ENCODE assay signal across 21 cellular contexts in genomic region chr3:42720126-42720525, GRCh38. TPM values are rescaled to one million over a fixed set of nuclear protein-coding genes. Genes with fewer than 3 reads are reported as not detected.
A peak's percentile ranks its signal among the peaks of the same experiment; 100 is the strongest.
DNase-seq lines count a peak whose midpoint lies in the region; ATAC-seq and TF ChIP-seq lines count a peak whose summit lies in the region.
"Had no signal": no experiment of that assay in that cellular context is flagged by ENCODE, and none has a peak within 500 bp of the region (broad histone marks: within the 10 kb centered on the region; RNA-seq: fewer than 3 reads in every experiment).

No MANE protein-coding gene starts in this region.

- TF ChIP-seq CTCF in left ventricle myocardium inferior (IDR thresholded peaks at IDR 0.05; ENCODE audit: borderline replicate concordance) (no peak), dorsolateral prefrontal cortex (IDR thresholded peaks at IDR 0.05 in 54 of 56, conservative IDR thresholded peaks at IDR 0.05 in 2 of 56; ENCODE audit: low read depth in 1 of 56, partially characterized antibody in 56 of 56) (no peak)

- H3K27ac ChIP-seq in left ventricle myocardium inferior (replicated peaks) (peak overlapping the region; percentile 67), dorsolateral prefrontal cortex (peak overlapping the region in 34 of 59 donors; percentile 38 to 100 (median 100))
- H3K27ac ChIP-seq: BLaER1 treated with 17β-estradiol and CSF1 and Interleukin-3, amounts not matched to agents 10 nM and 100 nM; KMS-11; Peyer's patch had no signal

- no peaks in the 10 kb centered on the region for H3K9me3 ChIP-seq in left ventricle myocardium inferior (replicated peaks)
- H3K9me3 ChIP-seq: BLaER1 treated with 17β-estradiol and CSF1 and Interleukin-3, amounts not matched to agents 10 nM and 100 nM; Peyer's patch had no signal

- H3K4me1 ChIP-seq in left ventricle myocardium inferior: peaks cover 24% of the 10 kb centered on the region
- H3K4me1 ChIP-seq: BLaER1 treated with 17β-estradiol and CSF1 and Interleukin-3, amounts not matched to agents 10 nM and 100 nM; Peyer's patch had no signal

- H3K4me3 ChIP-seq in left ventricle myocardium inferior (no peak overlapping the region), dorsolateral prefrontal cortex (no peak overlapping the region)
- H3K4me3 ChIP-seq: BLaER1 treated with 17β-estradiol and CSF1 and Interleukin-3, amounts not matched to agents 10 nM and 100 nM; Peyer's patch had no signal

- H3K36me3 ChIP-seq in left ventricle myocardium inferior: no peaks in the 10 kb centered on the region
- H3K36me3 ChIP-seq: BLaER1 treated with 17β-estradiol and CSF1 and Interleukin-3, amounts not matched to agents 10 nM and 100 nM; Peyer's patch had no signal

- H3K27me3 ChIP-seq in left ventricle myocardium inferior (ENCODE audit: low read depth) (no peaks in the 10 kb centered on the region), dorsolateral prefrontal cortex (no peaks in the 10 kb centered on the region)
- H3K27me3 ChIP-seq: BLaER1 treated with 17β-estradiol and CSF1 and Interleukin-3, amounts not matched to agents 10 nM and 100 nM; Peyer's patch had no signal

- DNase-seq in left ventricle myocardium inferior (no peak), cardiac septum (ENCODE audit: low spot score) (no peak), NOMO-1 (lab: John Stamatoyannopoulos, UW; ENCODE audit: unreplicated experiment in 2 of 2) (peak; percentile 62 to 80), dorsolateral prefrontal cortex (no peak), C1 segment of cervical spinal cord (lab: John Stamatoyannopoulos, UW) (no peak)
- DNase-seq in stimulated activated CD4-positive, alpha-beta T cell treated with anti-CD3 and anti-CD28 coated beads, Interleukin-1b, Interleukin-23, amount 100 ng/mL, for 48 hours: no peak
- DNase-seq: COR-L47, DMS153, GOT3, MM.1S, NCI-H1417 treated with DMSO at 0.1 percent for 48 hours, NCI-H2029, NCI-H2171, NCI-H446 treated with DMSO at 0.1 percent for 48 hours, Right ventricle myocardium superior had no signal

- intact Hi-C loops in left ventricle myocardium inferior (cut with micrococcal nuclease) (no loop called here), cardiac septum (cut with DNase I) (no loop called here), dorsolateral prefrontal cortex (cut with DNase I) (no loop called here)

- ATAC-seq in GM19467 (IDR thresholded peaks at IDR 0.05; ENCODE audit: unreplicated experiment) (no peak), HG02981 (IDR thresholded peaks at IDR 0.05; ENCODE audit: unreplicated experiment) (no peak)
- ATAC-seq: HepG2 had no signal

RNA-seq across cellular contexts. Expression of gene HHATL, which starts 17.5 kb away (rescaled TPM):
- total RNA-seq in left ventricle myocardium inferior: 552 TPM
- 505 TPM for total RNA-seq in cardiac septum
- 100 to 1,000 TPM in 90 of 120 experiments, 10 to 100 TPM in 30; 39.4 to 400 (median 145) TPM for total RNA-seq in dorsolateral prefrontal cortex
- total RNA-seq: HepG2 had no signal

RNA-seq across cellular contexts. Expression of gene KLHL40, which starts 34.8 kb away (rescaled TPM):
- 0.22 TPM for total RNA-seq in left ventricle myocardium inferior
- total RNA-seq in cardiac septum: 0.57 TPM
- under 1 TPM in 16 of 120 experiments, not detected in 104; 0.16 to 0.51 (median 0.24) TPM for total RNA-seq in dorsolateral prefrontal cortex
- total RNA-seq: HepG2, Peyer's patch had no signal

RNA-seq across cellular contexts. Expression of gene CCDC13, which starts 52.9 kb away (rescaled TPM):
- 0.41 TPM for total RNA-seq in left ventricle myocardium inferior
- total RNA-seq in cardiac septum: 1.1 TPM
- total RNA-seq in dorsolateral prefrontal cortex: 10 to 100 TPM in 9 of 120 experiments, 1 to 10 TPM in 110, under 1 TPM in 1; 0.52 to 15.0 (median 6.0) TPM

Comparison
In these comparisons a context has a peak if more than half of its experiments do, and no peak if none do; other contexts are left out.
1. DNase-seq: peak in NOMO-1 (2 of 2); none in left ventricle myocardium inferior (single experiment), cardiac septum (single experiment), dorsolateral prefrontal cortex (0 of 10), stimulated activated CD4-positive, alpha-beta T cell treated with anti-CD3 and anti-CD28 coated beads, Interleukin-1b, Interleukin-23, amount 100 ng/mL, for 48 hours (single experiment) and C1 segment of cervical spinal cord (0 of 14).